Comparison of ENCODE assay signal across 18 cellular contexts in the genomic region with DNA sequence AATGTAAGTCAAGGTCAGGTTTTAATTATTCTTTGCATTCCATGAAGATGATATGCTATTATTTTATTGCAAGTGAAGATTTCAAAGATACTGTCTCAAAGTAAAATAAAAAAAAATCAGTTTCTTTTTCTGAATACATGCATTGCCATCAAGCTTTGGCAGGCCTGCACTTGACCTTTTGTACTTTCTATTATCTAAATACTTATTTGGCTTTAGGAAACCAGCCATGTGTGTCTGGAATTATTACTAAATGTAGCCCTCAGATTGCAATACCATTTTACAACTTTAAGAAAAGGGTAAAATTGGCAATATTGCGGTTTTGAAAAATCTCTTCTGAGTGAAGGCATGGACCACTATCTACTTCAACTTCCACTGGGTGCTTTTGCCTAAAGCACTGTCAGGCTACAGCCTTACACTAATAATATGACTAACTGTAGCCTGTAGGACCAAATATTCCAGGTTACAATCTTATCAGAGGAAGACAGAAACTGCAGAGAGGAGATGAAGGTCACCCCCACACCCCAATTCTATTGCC.
DNase-seq lines count a peak whose midpoint lies in the region; ATAC-seq, FAIRE-seq and TF ChIP-seq lines count a peak whose summit lies in the region.
"Had no signal": no experiment of that assay in that cellular context is flagged by ENCODE, and none has a peak within 500 bp of the region (broad histone marks: within the 10 kb centered on the region; RNA-seq: fewer than 3 reads in every experiment).

No MANE protein-coding gene starts in this region.

- dilution Hi-C loops in mammary epithelial cell (cut with HindIII; ENCODE audit: low sequenced_read_pairs): no loop called here

- H3K9me3 ChIP-seq in mammary epithelial cell (replicated peaks; ENCODE audit: insufficient read depth, low read length): no peaks in the 10 kb centered on the region
- H3K9me3 ChIP-seq in skeletal muscle satellite cell (replicated peaks; ENCODE audit: low read length): no peaks in the 10 kb centered on the region
- H3K9me3 ChIP-seq in upper lobe of right lung: no peaks in the 10 kb centered on the region
- H3K9me3 ChIP-seq: adrenal gland, upper lobe of left lung had no signal

- H3K36me3 ChIP-seq in mammary epithelial cell (ENCODE audit: insufficient read depth, low read length) (no peaks in the 10 kb centered on the region), skeletal muscle satellite cell (ENCODE audit: insufficient read depth, low read length) (no peaks in the 10 kb centered on the region), upper lobe of right lung (no peaks in the 10 kb centered on the region)
- H3K36me3 ChIP-seq: adrenal gland, upper lobe of left lung had no signal

- no peak for TF ChIP-seq CTCF in mammary epithelial cell (conservative IDR thresholded peaks at IDR 0.05 in 1 of 2, IDR thresholded peaks at IDR 0.05 in 1 of 2; ENCODE audit: extremely low read depth in 1 of 2, insufficient read depth in 1 of 2, low read depth in 1 of 2, low read length in 2 of 2)
- TF ChIP-seq CTCF in upper lobe of right lung (IDR thresholded peaks at IDR 0.05): no peak

- no peak overlapping the region for H3K4me2 ChIP-seq in mammary epithelial cell (ENCODE audit: insufficient read depth, low read depth, low read length)
- peak overlapping the region; percentile 38 for H3K4me2 ChIP-seq in skeletal muscle satellite cell (ENCODE audit: low read length)

- no peak overlapping the region for H3K9ac ChIP-seq in mammary epithelial cell (ENCODE audit: insufficient read depth, low read length)
- peak overlapping the region; percentile 75 for H3K9ac ChIP-seq in skeletal muscle satellite cell (ENCODE audit: low read depth, low read length)

- TF ChIP-seq POLR2A in H54 (IDR thresholded peaks at IDR 0.05; ENCODE audit: low read depth, low read length): no peak

- intact Hi-C loops in mammary epithelial cell (cut with micrococcal nuclease) (no loop called here), left cardiac atrium (cut with DNase I) (no loop called here), upper lobe of right lung (cut with DNase I) (no loop called here)

- H3K27me3 ChIP-seq in mammary epithelial cell (ENCODE audit: insufficient read depth, low read length) (no peaks in the 10 kb centered on the region), skeletal muscle satellite cell (ENCODE audit: control insufficient read depth, insufficient read depth, low read length) (no peaks in the 10 kb centered on the region), upper lobe of right lung (no peaks in the 10 kb centered on the region)
- H3K27me3 ChIP-seq: adrenal gland, upper lobe of left lung had no signal

- H4K20me1 ChIP-seq in mammary epithelial cell (ENCODE audit: insufficient read depth, low read length): no peaks in the 10 kb centered on the region

- 91% methylated on average over 1 of the region's 1 CpG for WGBS in mammary epithelial cell (ENCODE audit: low coverage, missing lambda C conversion rate)

- H2AFZ ChIP-seq in mammary epithelial cell (ENCODE audit: low read depth, low read length): no peak overlapping the region

- no peak for DNase-seq in H54 (ENCODE audit: insufficient read length, low spot score)
- peak; percentile 14 for DNase-seq in mammary epithelial cell
- DNase-seq in left cardiac atrium: peak; percentile 28
- DNase-seq in upper lobe of right lung: no peak
- no peak for DNase-seq in stimulated activated naive CD8-positive, alpha-beta T cell treated with anti-CD3 and anti-CD28 coated beads, Interleukin-15, Interleukin-2, amounts not matched to agents 100 U/mL and 50 U/mL, for 24 hours
- DNase-seq: activated CD4-positive, alpha-beta T cell treated with anti-CD3 and anti-CD28 coated beads, Interleukin-2, amount 10 ng/mL, durations not matched to agents 7 days and 5 days; effector memory CD4-positive, alpha-beta T cell; H7; NCI-H1105; NCI-H2081; stimulated activated naive CD4-positive, alpha-beta T cell; upper lobe of left lung had no signal

- H3K27ac ChIP-seq in mammary epithelial cell (ENCODE audit: insufficient read depth, low read depth, low read length) (no peak overlapping the region), upper lobe of right lung (no peak overlapping the region)
- H3K27ac ChIP-seq: adrenal gland, upper lobe of left lung had no signal

- CTCF ChIA-PET in mammary epithelial cell (lab: Charles Lee; ENCODE audit: low non-redundant PET): no interaction called here

- in situ Hi-C loops in mammary epithelial cell (cut with MboI; ENCODE audit: low sequenced_read_pairs in 2 of 2): no loop called here

- H3K4me3 ChIP-seq in mammary epithelial cell (replicated peaks in 1 of 3; ENCODE audit: insufficient read depth in 1 of 3, low read depth in 2 of 3, low read length in 3 of 3) (no peak overlapping the region), skeletal muscle satellite cell (ENCODE audit: low read length) (no peak overlapping the region), upper lobe of right lung (no peak overlapping the region)
- H3K4me3 ChIP-seq: adrenal gland, GM12878, upper lobe of left lung had no signal

- H3K79me2 ChIP-seq in mammary epithelial cell (ENCODE audit: insufficient read depth, low read length): no peaks in the 10 kb centered on the region

- ATAC-seq in left cardiac atrium: peak; percentile 41 to 59
- no peak for ATAC-seq in HG03097 (IDR thresholded peaks at IDR 0.05; ENCODE audit: low FRiP score, unreplicated experiment)
- no peak for ATAC-seq in upper lobe of right lung
- ATAC-seq in GM19035 (IDR thresholded peaks at IDR 0.05; ENCODE audit: unreplicated experiment): no peak
- ATAC-seq in stimulated activated naive CD8-positive, alpha-beta T cell treated with anti-CD3 and anti-CD28 coated beads, Interleukin-15, Interleukin-2, amounts not matched to agents 100 U/mL and 50 U/mL, for 24 hours: no peak
- ATAC-seq: GM12878 had no signal

- peaks cover 27% of the 10 kb centered on the region for H3K4me1 ChIP-seq in mammary epithelial cell (ENCODE audit: insufficient read depth, low read length)
- H3K4me1 ChIP-seq in skeletal muscle satellite cell (ENCODE audit: control insufficient read depth, insufficient read depth, low read length): peaks cover 67% of the 10 kb centered on the region
- peaks cover 10% of the 10 kb centered on the region for H3K4me1 ChIP-seq in upper lobe of right lung
- H3K4me1 ChIP-seq: adrenal gland had no signal

- peak; percentile 61 for FAIRE-seq in H54 (lab: Jason Lieb, UNC)
- FAIRE-seq: G401.6, GM12878 had no signal

- BruUV-seq in mammary epithelial cell (replicated peaks; lab: Mats Ljungman, UMichigan): no TSS peak

Comparison
In these comparisons a context has a peak if more than half of its experiments do, and no peak if none do; other contexts are left out.
1. DNase-seq: peak in mammary epithelial cell (single experiment) and left cardiac atrium (single experiment); none in H54 (single experiment), upper lobe of right lung (single experiment) and stimulated activated naive CD8-positive, alpha-beta T cell treated with anti-CD3 and anti-CD28 coated beads, Interleukin-15, Interleukin-2, amounts not matched to agents 100 U/mL and 50 U/mL, for 24 hours (single experiment).
2. ATAC-seq: peak in left cardiac atrium (2 of 2); none in HG03097 (single experiment), upper lobe of right lung (single experiment), GM19035 (single experiment) and stimulated activated naive CD8-positive, alpha-beta T cell treated with anti-CD3 and anti-CD28 coated beads, Interleukin-15, Interleukin-2, amounts not matched to agents 100 U/mL and 50 U/mL, for 24 hours (single experiment).